In genomic region chr17:14211246-14211645, GRCh38 we compare ENCODE assay signal across 27 cellular contexts. TPM values are rescaled to one million over a fixed set of nuclear protein-coding genes. Genes with fewer than 3 reads are reported as not detected.
"Had no signal": no experiment of that assay in that cellular context is flagged by ENCODE, and none has a peak within 500 bp of the region (broad histone marks: within the 10 kb centered on the region; RNA-seq: fewer than 3 reads in every experiment).

No MANE protein-coding gene starts in this region.

- H3K9me3 ChIP-seq: breast epithelium, gastrocnemius medialis, left ventricle myocardium inferior, neutrophil, sigmoid colon, tibial nerve had no signal

- H3K27ac Mint-ChIP-seq: activated naive CD8-positive, alpha-beta T cell treated with anti-CD3 and anti-CD28 coated beads, Interleukin-2, amount 50 U/mL, for 24 hours had no signal

- H3K4me3 Mint-ChIP-seq: activated naive CD8-positive, alpha-beta T cell treated with anti-CD3 and anti-CD28 coated beads, Interleukin-2, amount 50 U/mL, for 24 hours; nephron progenitor cell had no signal

- ATAC-seq: activated naive CD8-positive, alpha-beta T cell treated with anti-CD3 and anti-CD28 coated beads, Interleukin-2, amount 50 U/mL, for 24 hours; gastrocnemius medialis had no signal

- H3K27me3 Mint-ChIP-seq: activated naive CD8-positive, alpha-beta T cell treated with anti-CD3 and anti-CD28 coated beads, Interleukin-2, amount 50 U/mL, for 24 hours had no signal

- H3K9me3 Mint-ChIP-seq: activated naive CD8-positive, alpha-beta T cell treated with anti-CD3 and anti-CD28 coated beads, Interleukin-2, amount 50 U/mL, for 24 hours; activated T-cell treated with anti-CD3 and anti-CD28 coated beads, Interleukin-2, amount 50 U/mL, for 4 hours had no signal

- H3K27ac ChIP-seq: breast epithelium, left ventricle myocardium inferior, neutrophil, sigmoid colon, SK-N-MC, tibial nerve, VCaP had no signal

- H3K4me3 ChIP-seq: breast epithelium, gastrocnemius medialis, left ventricle myocardium inferior, lung, sigmoid colon, SK-N-MC, tibial nerve had no signal

- H3K27me3 ChIP-seq: breast epithelium, gastrocnemius medialis, sigmoid colon, tibial nerve had no signal

- DNase-seq: activated effector memory CD4-positive, alpha-beta T cell treated with Interleukin-2 at 50 U/mL for 16 hours; activated naive CD4-positive, alpha-beta T cell treated with Interleukin-2 at 50 U/mL for 16 hours; dermis blood vessel endothelial cell; gastrocnemius medialis; glutamatergic neuron; mesendoderm; nephron progenitor cell; sigmoid colon; small intestine had no signal

- H3K36me3 ChIP-seq: breast epithelium, neutrophil had no signal

- H3K4me1 Mint-ChIP-seq: nephron progenitor cell had no signal

RNA-seq across cellular contexts. Expression of gene CDRT15, which starts 25.4 kb away (rescaled TPM):
- total RNA-seq: activated T-cell treated with anti-CD3 and anti-CD28 coated beads, Interleukin-2, amount 50 U/mL, for 4 hours; breast epithelium; dermis blood vessel endothelial cell; epithelial cell of proximal tubule; gastrocnemius medialis; left ventricle myocardium inferior; lung; mononuclear cell; myocyte; osteocyte; posterior vena cava; renal cortical epithelial cell; sigmoid colon; T-helper 1 cell treated with Interleukin-12 subunit alpha and Interleukin-12 subunit beta and Interleukin-4 antibody, amounts not matched to agents 30 ng/mL and 1 ng/mL, for 36 hours; temporal lobe; tibial nerve; ureter had no signal
